17 cellular contexts compared by ENCODE assay signal in the genomic region with DNA sequence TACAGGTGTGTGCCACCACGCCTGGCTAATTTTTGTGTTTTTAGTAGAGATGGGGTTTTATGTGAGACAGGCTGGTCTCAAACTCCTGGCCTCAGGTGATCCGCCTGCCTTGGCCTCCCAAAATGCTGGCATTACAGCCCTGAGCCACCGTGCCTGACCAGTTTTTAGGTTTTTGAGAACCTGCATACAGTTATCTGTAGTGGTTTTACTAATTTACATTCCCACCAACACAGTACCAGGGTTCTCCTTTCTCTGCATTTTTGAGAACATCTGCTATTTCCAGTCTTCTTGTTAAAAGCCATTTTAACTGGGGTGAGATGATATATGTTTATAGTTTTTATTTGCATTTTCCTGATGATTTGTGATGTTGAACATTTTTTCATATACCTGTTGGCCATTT. TPM values are rescaled to one million over a fixed set of nuclear protein-coding genes. Genes with fewer than 3 reads are reported as not detected.
A peak's percentile ranks its signal among the peaks of the same experiment; 100 is the strongest.
DNase-seq lines count a peak whose midpoint lies in the region; ATAC-seq, FAIRE-seq and TF ChIP-seq lines count a peak whose summit lies in the region.
"Had no signal": no experiment of that assay in that cellular context is flagged by ENCODE, and none has a peak within 500 bp of the region (broad histone marks: within the 10 kb centered on the region; RNA-seq: fewer than 3 reads in every experiment).

No MANE protein-coding gene starts in this region.

- no peak for DNase-seq in GM19239 (ENCODE audit: insufficient read length, low spot score)
- DNase-seq in naive B cell, result no peak
- DNase-seq in NCI-H2107 treated with DMSO at 0.1 percent for 48 hours (lab: John Stamatoyannopoulos, UW; ENCODE audit: unreplicated experiment), result no peak
- DNase-seq in activated T-cell treated with anti-CD3 and anti-CD28 coated beads, Interleukin-2, amount 50 U/mL, for 1 hour, result no peak
- no peak for DNase-seq in iPS-NIHi7 (ENCODE audit: extremely low spot score)
- no peak for DNase-seq in left ventricle myocardium inferior
- DNase-seq: activated CD4-positive, alpha-beta T cell treated with anti-CD3 and anti-CD28 coated beads, Interleukin-2, amount 10 ng/mL, durations not matched to agents 7 days and 5 days; activated T-cell treated with anti-CD3 and anti-CD28 coated beads, Interleukin-2, amount 50 U/mL, for 72 hours; endodermal cell; H9; NCI-H1105 had no signal

- H3K4me1 Mint-ChIP-seq in naive B cell, result peaks cover 67 to 89% (median 88%) of the 10 kb centered on the region in 3 donors

- H3K27ac ChIP-seq in left ventricle myocardium inferior (replicated peaks), result no peak overlapping the region
- H3K27ac ChIP-seq: prostate gland, SJSA1 had no signal

- intact Hi-C loops in left ventricle myocardium inferior (cut with micrococcal nuclease), result no loop called here

- FAIRE-seq in GM19239 (lab: Jason Lieb, UNC), result peak; percentile 58

- H3K4me3 ChIP-seq in left ventricle myocardium inferior, result no peak overlapping the region
- H3K4me3 ChIP-seq: prostate gland, SJSA1 had no signal

- no peaks in the 10 kb centered on the region for H3K27me3 Mint-ChIP-seq in naive B cell
- H3K27me3 Mint-ChIP-seq: activated CD4-positive, alpha-beta T cell treated with anti-CD3 and anti-CD28 coated beads, Interleukin-2, amount 10 ng/mL, durations not matched to agents 7 days and 5 days; central memory CD8-positive, alpha-beta T cell; natural killer cell treated with Interleukin-12 subunit alpha and Interleukin-12 subunit beta and Interleukin-15 and Interleukin-18, amount 100 ng/mL, for 72 hours had no signal

- H3K4me3 Mint-ChIP-seq in naive B cell, result peak overlapping the region in 4 of 8 donors; percentile 3 to 69 (median 15)
- H3K4me3 Mint-ChIP-seq: activated CD4-positive, alpha-beta T cell treated with anti-CD3 and anti-CD28 coated beads, Interleukin-2, amount 10 ng/mL, durations not matched to agents 7 days and 5 days; activated T-cell treated with anti-CD3 and anti-CD28 coated beads, Interleukin-2, amount 50 U/mL, for 72 hours; central memory CD8-positive, alpha-beta T cell; endodermal cell; H9; natural killer cell treated with Interleukin-12 subunit alpha and Interleukin-12 subunit beta and Interleukin-15 and Interleukin-18, amount 100 ng/mL, for 72 hours had no signal

- H3K36me3 Mint-ChIP-seq in naive B cell, result peaks cover 17 to 24% of the 10 kb centered on the region in 2 donors

- H3K9me3 ChIP-seq in left ventricle myocardium inferior (replicated peaks), result peaks cover 9% of the 10 kb centered on the region
- H3K9me3 ChIP-seq: prostate gland, SJSA1 had no signal

- ATAC-seq in HG02571 (IDR thresholded peaks at IDR 0.05; ENCODE audit: unreplicated experiment), result peak; percentile 67
- ATAC-seq in HG03139 (IDR thresholded peaks at IDR 0.05; ENCODE audit: unreplicated experiment), result peak; percentile 54
- ATAC-seq in naive B cell (ENCODE audit: low read depth in 2 of 2), result peak; percentile 35 to 46
- ATAC-seq: activated T-cell treated with anti-CD3 and anti-CD28 coated beads, Interleukin-2, amount 50 U/mL, for 72 hours; natural killer cell treated with Interleukin-12 subunit alpha and Interleukin-12 subunit beta and Interleukin-15 and Interleukin-18, amount 100 ng/mL, for 72 hours had no signal

- no peaks in the 10 kb centered on the region for H3K27me3 ChIP-seq in left ventricle myocardium inferior (ENCODE audit: low read depth)
- H3K27me3 ChIP-seq: SJSA1 had no signal

- H3K27ac Mint-ChIP-seq in naive B cell, result peak overlapping the region; percentile 57 to 86 (median 70)
- H3K27ac Mint-ChIP-seq: activated CD4-positive, alpha-beta T cell treated with anti-CD3 and anti-CD28 coated beads, Interleukin-2, amount 10 ng/mL, durations not matched to agents 7 days and 5 days; activated T-cell treated with anti-CD3 and anti-CD28 coated beads, Interleukin-2, amount 50 U/mL, for 72 hours; endodermal cell; H9; natural killer cell treated with Interleukin-12 subunit alpha and Interleukin-12 subunit beta and Interleukin-15 and Interleukin-18, amount 100 ng/mL, for 72 hours had no signal

- peaks cover 0 to 9% (median 5%) of the 10 kb centered on the region in 7 donors for H3K9me3 Mint-ChIP-seq in naive B cell
- H3K9me3 Mint-ChIP-seq: central memory CD8-positive, alpha-beta T cell; natural killer cell treated with Interleukin-12 subunit alpha and Interleukin-12 subunit beta and Interleukin-15 and Interleukin-18, amount 100 ng/mL, for 72 hours had no signal

- no peak for TF ChIP-seq CTCF in left ventricle myocardium inferior (IDR thresholded peaks at IDR 0.05; ENCODE audit: borderline replicate concordance)

- H3K4me1 ChIP-seq in left ventricle myocardium inferior, result peaks cover 37% of the 10 kb centered on the region

- no peaks in the 10 kb centered on the region for H3K36me3 ChIP-seq in left ventricle myocardium inferior
- H3K36me3 ChIP-seq: prostate gland, SJSA1 had no signal

RNA-seq across cellular contexts. Expression of gene DMXL1, which starts 12.8 kb away (rescaled TPM):
- 10 to 100 TPM; 52.7 to 78.5 (median 69.0) TPM for polyA plus RNA-seq in naive B cell (ENCODE audit: low read depth in 6 of 6)
- total RNA-seq in left ventricle myocardium inferior, result 22.3 TPM
